2 cellular contexts compared by ENCODE assay signal in genomic region chr7:152132812-152133211, GRCh38.
TF ChIP-seq lines count a peak whose summit lies in the region.

No MANE protein-coding gene starts in this region.

TF ChIP-seq in SK-N-SH, 30 proteins besides CTCF, POLR2A, EP300 and RAD21 (continued from another document):
- TF ChIP-seq TAF1 (IDR thresholded peaks at IDR 0.05; ENCODE audit: borderline replicate concordance, low read depth, low read length), result no peak

TF ChIP-seq in SK-N-SH treated with all-trans-retinoic acid at 6 μM for 48 hours, 23 proteins besides CTCF, POLR2A, EP300 and RAD21 (continued from another document):
- TF ChIP-seq POU6F1 (CRISPR knock-in tag; IDR thresholded peaks at IDR 0.05; ENCODE audit: borderline replicate concordance, low read depth) (no peak), ZFP3 (CRISPR knock-in tag; IDR thresholded peaks at IDR 0.05) (no peak), ESRRG (CRISPR knock-in tag; IDR thresholded peaks at IDR 0.05) (no peak), TCF4 (CRISPR knock-in tag; IDR thresholded peaks at IDR 0.05; ENCODE audit: borderline replicate concordance) (no peak), BACH2 (CRISPR knock-in tag; IDR thresholded peaks at IDR 0.05; ENCODE audit: borderline replicate concordance) (no peak), GLIS3 (CRISPR knock-in tag; IDR thresholded peaks at IDR 0.05) (no peak), OSR1 (CRISPR knock-in tag; IDR thresholded peaks at IDR 0.05) (no peak), PATZ1 (CRISPR knock-in tag; IDR thresholded peaks at IDR 0.05; ENCODE audit: borderline replicate concordance) (no peak), ISL1 (CRISPR knock-in tag; IDR thresholded peaks at IDR 0.05) (no peak)
